In the genomic region with DNA sequence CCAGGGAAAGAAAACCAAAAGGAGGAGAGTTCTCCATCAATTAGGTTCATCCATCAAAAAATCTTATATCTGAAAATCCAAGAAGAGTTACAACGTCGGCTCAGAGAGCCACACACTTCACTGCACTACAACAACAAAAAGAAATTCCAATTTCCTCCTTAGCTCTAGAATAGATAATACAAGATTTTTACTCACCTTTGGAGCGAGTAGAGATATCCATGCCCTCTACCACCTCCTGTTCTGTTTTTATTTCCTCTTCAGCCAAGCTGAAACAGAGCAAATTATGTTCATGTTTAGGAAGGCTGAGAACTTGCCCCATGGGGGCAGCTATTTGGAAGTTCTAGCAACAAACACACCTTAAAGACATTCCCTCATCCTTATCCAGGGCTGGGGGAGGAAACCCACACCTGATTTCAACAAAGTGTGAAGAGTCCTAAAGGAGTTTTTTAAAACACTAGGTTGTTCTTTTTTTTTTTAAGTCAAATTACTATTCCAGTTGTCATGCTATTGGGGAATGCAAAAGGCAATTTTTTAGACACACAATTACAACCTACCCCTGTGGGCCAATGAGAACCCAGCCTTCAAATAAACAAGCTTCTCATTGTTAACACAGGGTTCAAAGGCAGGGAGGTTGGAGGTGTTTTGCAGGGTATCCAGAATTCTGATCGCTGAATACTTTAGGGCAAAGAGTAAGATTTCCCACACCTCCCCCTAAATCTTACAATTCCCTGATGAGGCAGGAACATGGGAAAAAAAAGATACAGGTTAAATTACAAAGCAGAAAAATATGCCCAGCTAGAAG, we compare ENCODE assay signal across 10 cellular contexts. TPM values are rescaled to one million over a fixed set of nuclear protein-coding genes. Genes with fewer than 3 reads are reported as not detected.
DNase-seq lines count a peak whose midpoint lies in the region; ATAC-seq, FAIRE-seq and TF ChIP-seq lines count a peak whose summit lies in the region.
"Had no signal": no experiment of that assay in that cellular context is flagged by ENCODE, and none has a peak within 500 bp of the region (broad histone marks: within the 10 kb centered on the region; RNA-seq: fewer than 3 reads in every experiment).

No MANE protein-coding gene starts in this region.

- H3K4me3 ChIP-seq in Loucy (ENCODE audit: low read length, poor library complexity, severe bottlenecking) = peak overlapping the region; percentile 85
- H3K4me3 ChIP-seq in K562 = peak overlapping the region; percentile 65
- H3K4me3 ChIP-seq in right lobe of liver = no peak overlapping the region
- no peak overlapping the region for H3K4me3 ChIP-seq in stomach
- H3K4me3 ChIP-seq in small intestine (ENCODE audit: low read depth in 1 of 2, low read length in 2 of 2) = no peak overlapping the region

- H3K36me3 ChIP-seq in Loucy (ENCODE audit: insufficient read depth, low read length) (peaks cover 56% of the 10 kb centered on the region; the same call in 1 of the 2 replicates), K562 (ENCODE audit: control insufficient read depth, insufficient read depth, low read length) (peaks cover 99% of the 10 kb centered on the region), right lobe of liver (no peaks in the 10 kb centered on the region), stomach (peaks cover 16 to 29% (median 27%) of the 10 kb centered on the region in 4 donors), small intestine (ENCODE audit: control insufficient read depth in 2 of 2, insufficient read depth in 2 of 2, low read length in 2 of 2) (peaks cover 0 to 2% of the 10 kb centered on the region in 2 donors)

- ATAC-seq in K562 (no peak), right lobe of liver (no peak), HG03439 (IDR thresholded peaks at IDR 0.05; ENCODE audit: unreplicated experiment) (no peak)
- ATAC-seq: stimulated activated naive CD8-positive, alpha-beta T cell treated with anti-CD3 and anti-CD28 coated beads, Interleukin-15, Interleukin-2, amounts not matched to agents 100 U/mL and 50 U/mL, for 24 hours had no signal

- peak overlapping the region; percentile 94 for H3K4me2 ChIP-seq in Loucy (ENCODE audit: low read depth, low read length, poor library complexity, severe bottlenecking)
- peak overlapping the region; percentile 87 for H3K4me2 ChIP-seq in K562 (ENCODE audit: insufficient read depth, low read length)

- peak overlapping the region; percentile 38 for H3K9ac ChIP-seq in Loucy (ENCODE audit: low read depth, low read length, poor library complexity, severe bottlenecking)
- peak overlapping the region; percentile 67 to 92; a peak in 3 of 4 replicates for H3K9ac ChIP-seq in K562 (ENCODE audit: insufficient read depth in 1 of 2, low read depth in 2 of 2, low read length in 2 of 2)

- H4K20me1 ChIP-seq in Loucy (ENCODE audit: insufficient read depth, low read length, poor library complexity, severe bottlenecking) (peaks cover 93% of the 10 kb centered on the region), K562 (replicated peaks; ENCODE audit: control insufficient read depth, insufficient read depth, low read length) (peaks cover 4% of the 10 kb centered on the region; the same call in 1 of the 2 replicates)

- TF ChIP-seq RAD21 in K562 (CRISPR knock-in tag; conservative IDR thresholded peaks at IDR 0.05 in 1 of 2, IDR thresholded peaks at IDR 0.05 in 1 of 2) = no peak

- in situ Hi-C loops in K562 (cut with MboI) = no loop called here

- peaks cover 63% of the 10 kb centered on the region for H3K4me1 ChIP-seq in Loucy (ENCODE audit: insufficient read depth, low read length, poor library complexity, severe bottlenecking)
- peaks cover 23 to 49% of the 10 kb centered on the region in 2 experiments for H3K4me1 ChIP-seq in K562 (replicated peaks in 1 of 2; ENCODE audit: control insufficient read depth in 2 of 2, insufficient read depth in 2 of 2, low read length in 2 of 2)
- peaks cover 0 to 61% (median 20%) of the 10 kb centered on the region in 4 donors for H3K4me1 ChIP-seq in right lobe of liver
- H3K4me1 ChIP-seq in stomach = peaks cover 70 to 99% (median 86%) of the 10 kb centered on the region in 4 donors
- H3K4me1 ChIP-seq in small intestine (ENCODE audit: control insufficient read depth in 2 of 2, insufficient read depth in 1 of 2, low read depth in 1 of 2, low read length in 1 of 2) = peaks cover 7 to 21% of the 10 kb centered on the region in 2 donors

- POLR2A ChIA-PET in K562 (lab: Yijun Ruan, JAX) = interaction anchor here (0.9 to 4.8 kb wide), 9 partner anchors 9 to 36 kb away, joined by 3 to 21 read pairs (median 5); a partner anchor contains a TSS
- POLR2A ChIA-PET in GM10248 (lab: Yijun Ruan, JAX) = interaction anchor here (1.4 kb wide), 1 partner anchor 10 kb away, joined by 8 read pairs; a partner anchor contains a TSS

- no peaks in the 10 kb centered on the region for H3F3A ChIP-seq in Loucy (ENCODE audit: low read depth)

- H3K27me3 ChIP-seq in Loucy (ENCODE audit: insufficient read depth, low read length, poor library complexity, severe bottlenecking) (no peaks in the 10 kb centered on the region), K562 (ENCODE audit: control insufficient read depth in 2 of 2, insufficient read depth in 2 of 2, low read length in 2 of 2) (no peaks in the 10 kb centered on the region), right lobe of liver (no peaks in the 10 kb centered on the region), stomach (no peaks in the 10 kb centered on the region), small intestine (ENCODE audit: control insufficient read depth in 2 of 2, insufficient read depth in 2 of 2, low read length in 2 of 2) (no peaks in the 10 kb centered on the region)

- no TSS peak for BruUV-seq in K562 (replicated peaks; lab: Mats Ljungman, UMichigan)

- no peaks in the 10 kb centered on the region for H3K9me3 ChIP-seq in Loucy (ENCODE audit: insufficient read depth, low read depth, low read length)
- H3K9me3 ChIP-seq in K562 (replicated peaks; ENCODE audit: control insufficient read depth, insufficient read depth, low read depth, low read length) = no peaks in the 10 kb centered on the region
- no peaks in the 10 kb centered on the region for H3K9me3 ChIP-seq in right lobe of liver
- H3K9me3 ChIP-seq in stomach = no peaks in the 10 kb centered on the region
- no peaks in the 10 kb centered on the region for H3K9me3 ChIP-seq in small intestine (ENCODE audit: control insufficient read depth, low read depth)

- CTCF ChIA-PET in K562 (lab: Yijun Ruan, JAX; ENCODE audit: low intra/inter-chr PET ratio) (no interaction called here), GM10248 (lab: Yijun Ruan, JAX) (interaction anchor here (1.0 to 2.7 kb wide), 7 partner anchors 8 to 75 kb away, joined by 3 to 15 read pairs (median 7); a partner anchor contains a TSS)

- H3K9me2 ChIP-seq in Loucy (replicated peaks; ENCODE audit: low read depth, low read length) = no peaks in the 10 kb centered on the region

- TF ChIP-seq EP300 in K562 (IDR thresholded peaks at IDR 0.05; ENCODE audit: low read length) = no peak
- no peak for TF ChIP-seq EP300 in stomach (IDR thresholded peaks at IDR 0.05)

- FAIRE-seq in K562 (lab: Jason Lieb, UNC) (no peak), small intestine (lab: Jason Lieb, UNC) (no peak)

- intact Hi-C loops in K562 (cut with micrococcal nuclease) = no loop called here
- intact Hi-C loops in right lobe of liver (cut with DNase I) = no loop called here
- intact Hi-C loops in stomach (cut with DNase I; ENCODE audit: low total_unique reads) = no loop called here

- TF ChIP-seq POLR2A in K562 (conservative IDR thresholded peaks at IDR 0.05) (no peak), right lobe of liver (IDR thresholded peaks at IDR 0.05) (no peak), stomach (IDR thresholded peaks at IDR 0.05) (no peak)

- DNase-seq in K562 (ENCODE audit: extremely low read depth in 1 of 4, low spot score in 3 of 4) (no peak), right lobe of liver (no peak), stomach (no peak), GM10248 (ENCODE audit: extremely low spot score) (no peak), AG20443 (ENCODE audit: low spot score) (no peak), small intestine (no peak)
- DNase-seq: NCI-H69; stimulated activated naive CD8-positive, alpha-beta T cell treated with anti-CD3 and anti-CD28 coated beads, Interleukin-15, Interleukin-2, amounts not matched to agents 100 U/mL and 50 U/mL, for 24 hours had no signal

- TF ChIP-seq CTCF in Loucy (conservative IDR thresholded peaks at IDR 0.05; ENCODE audit: low read length) = no peak
- TF ChIP-seq CTCF in K562 (IDR thresholded peaks at IDR 0.05 in 2 of 3, conservative IDR thresholded peaks at IDR 0.05 in 1 of 3; ENCODE audit: insufficient read depth in 2 of 3, low read depth in 1 of 3, low read length in 3 of 3) = no peak
- TF ChIP-seq CTCF in right lobe of liver (IDR thresholded peaks at IDR 0.05) = no peak
- TF ChIP-seq CTCF in stomach (IDR thresholded peaks at IDR 0.05) = no peak
- TF ChIP-seq CTCF in GM10248 (IDR thresholded peaks at IDR 0.05; ENCODE audit: control extremely low read depth, extremely low read depth, low read depth, missing control alignments) = no peak

- H2AFZ ChIP-seq in Loucy (ENCODE audit: low read length) (no peak overlapping the region), K562 (ENCODE audit: low read depth, low read length) (no peak overlapping the region)

- H3K27ac ChIP-seq in K562 (ENCODE audit: extremely low read depth, low read depth, low read length) = peak overlapping the region; percentile 97
- H3K27ac ChIP-seq in right lobe of liver = peak overlapping the region in 2 of 3 donors; percentile 1 to 45
- peak overlapping the region; percentile 65 to 100 (median 99) for H3K27ac ChIP-seq in stomach
- peak overlapping the region in 1 of 2 donors; percentile 72 for H3K27ac ChIP-seq in small intestine (ENCODE audit: low read depth in 1 of 2, low read length in 1 of 2)

- WGBS in K562 (ENCODE audit: insufficient coverage, low coverage, missing lambda C conversion rate) = 51% methylated on average over 4 of the region's 4 CpGs
- 45% methylated on average over 4 of the region's 4 CpGs for WGBS in right lobe of liver (ENCODE audit: insufficient coverage, low coverage, low lambda C conversion rate, missing lambda C conversion rate)
- WGBS in stomach, 5 donors = 30 to 54% (median 47%) methylated on average over 4 of the region's 4 CpGs
- WGBS in small intestine, 3 donors = 20 to 56% (median 41%) methylated on average over 4 of the region's 4 CpGs

- H3K79me2 ChIP-seq in Loucy (ENCODE audit: insufficient read depth, low read length) = peaks cover 100% of the 10 kb centered on the region
- peaks cover 100% of the 10 kb centered on the region for H3K79me2 ChIP-seq in K562 (ENCODE audit: control insufficient read depth, insufficient read depth, low read length)

- no peaks in the 10 kb centered on the region for H3K9me1 ChIP-seq in K562 (ENCODE audit: control insufficient read depth, insufficient read depth, low read length)

RNA-seq across cellular contexts. Expression of a gene that starts 8.6 kb away (rescaled TPM):
- 399 and 515 TPM in 2 replicates for total RNA-seq in K562 (2011; cell fraction: chromatin; rRNA removed; ENCODE audit: low replicate concordance)
- total RNA-seq in K562 (2011; cell fraction: nucleolus; rRNA removed) = 184 and 194 TPM in 2 replicates
- total RNA-seq in K562 (2011; cell fraction: nucleoplasm; rRNA removed) = 232 and 241 TPM in 2 replicates
- total RNA-seq in K562 (2014; rRNA removed) = 51.8 and 62.6 TPM in 2 replicates
- total RNA-seq in K562 (2014; rRNA removed; fragmentation: Illumina TruSeq; extraction: Trizol) = 71.9 and 79.2 TPM in 2 replicates
- 65.3 and 67.3 TPM in 2 replicates for total RNA-seq in K562 (2015; rRNA removed; fragmentation: Illumina TruSeq; extraction: Trizol)
- total RNA-seq in K562 (2021) = 129 and 148 TPM in 2 replicates
- polyA plus RNA-seq in K562 (2011; rRNA removed) = 80.8 and 95.0 TPM in 2 replicates
- 42.9 and 46.7 TPM in 2 replicates for polyA plus RNA-seq in K562 (2011; cell fraction: cytosol; rRNA removed)
- polyA plus RNA-seq in K562 (2011; cell fraction: nucleus; rRNA removed) = 147 and 184 TPM in 2 replicates
- polyA plus RNA-seq in K562 (2012) = 48.4 and 62.9 TPM in 2 replicates
- polyA plus RNA-seq in K562 (2014; fragmentation: Illumina TruSeq; extraction: Trizol) = 97.2 and 121 TPM in 2 replicates
- polyA plus RNA-seq in K562 (2014; fragmentation: Nextera tagmentation; extraction: Ambion mirVana) = 10 to 100 TPM; 31.8 to 58.0 TPM
- polyA plus RNA-seq in K562 (2014; rRNA removed) = 63.9 and 79.5 TPM in 2 replicates
- 140 and 160 TPM in 2 replicates for polyA minus RNA-seq in K562 (2011; rRNA and poly(A)+ RNA removed)
- polyA minus RNA-seq in K562 (2011; cell fraction: cytosol; rRNA and poly(A)+ RNA removed) = 71.6 and 73.2 TPM in 2 replicates
- 125 and 198 TPM in 2 replicates for polyA minus RNA-seq in K562 (2011; cell fraction: nucleus; rRNA and poly(A)+ RNA removed)
- 10 to 100 TPM in 5 of 6 experiments, 1 to 10 TPM in 1; 7.8 to 25.7 (median 13.8) TPM for total RNA-seq in right lobe of liver
- total RNA-seq in stomach = 10 to 100 TPM; 25.9 to 82.6 (median 54.3) TPM
- 10 to 100 TPM in 2 of 3 donors, 1 to 10 TPM in 1; 9.2 to 13.6 (median 12.7) TPM for polyA plus RNA-seq in stomach
- 10 to 100 TPM in 2 of 3 donors, 1 to 10 TPM in 1; 9.2 to 19.9 (median 12.8) TPM for polyA plus RNA-seq in small intestine

Comparison
In these comparisons a context has a peak if more than half of its experiments do, and no peak if none do; other contexts are left out.
1. H3K4me3 ChIP-seq: peak in Loucy (single experiment) and K562 (single experiment); none in right lobe of liver (0 of 3), stomach (0 of 4) and small intestine (0 of 2).